Comparison of ENCODE assay signal across 8 cellular contexts in the genomic region with DNA sequence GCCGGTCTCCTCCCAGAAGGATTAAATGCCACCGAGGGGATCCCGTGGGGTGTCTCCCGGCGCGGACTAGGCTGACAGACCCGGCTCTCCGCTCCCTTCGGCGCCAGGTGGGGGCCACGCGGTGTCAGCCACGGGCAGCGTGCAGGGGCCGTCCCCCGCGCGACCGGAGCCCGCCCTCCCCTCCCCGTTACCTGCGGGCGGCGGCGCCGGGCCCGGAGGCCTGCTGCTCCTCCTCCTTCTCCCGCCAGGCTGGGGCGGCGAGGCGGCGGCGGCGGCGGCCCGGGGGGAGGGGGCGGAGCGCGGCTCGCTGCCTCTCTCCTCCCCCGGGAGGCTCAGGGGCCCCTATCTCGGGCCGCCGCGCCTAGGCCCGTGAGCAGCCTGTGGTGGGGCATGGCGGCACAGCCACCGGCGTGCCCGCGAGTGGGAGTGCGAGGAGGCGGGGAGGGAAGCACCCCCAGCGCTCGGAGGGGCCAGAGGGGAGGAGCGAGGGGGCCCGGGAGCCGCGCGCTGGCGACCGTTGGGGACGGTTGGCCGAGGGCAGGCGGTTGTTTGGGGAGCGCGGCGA. TPM values are rescaled to one million over a fixed set of nuclear protein-coding genes. Genes with fewer than 3 reads are reported as not detected.
DNase-seq lines count a peak whose midpoint lies in the region; ATAC-seq, FAIRE-seq and TF ChIP-seq lines count a peak whose summit lies in the region.

No MANE protein-coding gene starts in this region.

- no peaks in the 10 kb centered on the region for H3K9me2 ChIP-seq in SK-N-SH

- H3K9ac ChIP-seq in SK-N-SH = peak overlapping the region; percentile 80

- H3K27me3 ChIP-seq in SK-N-SH (ENCODE audit: insufficient read depth) = no peaks in the 10 kb centered on the region

- H3K4me2 ChIP-seq in SK-N-SH = peak overlapping the region; percentile 84

- no peaks in the 10 kb centered on the region for H3K36me3 ChIP-seq in SK-N-SH (replicated peaks in 1 of 2; ENCODE audit: control insufficient read depth in 1 of 2, insufficient read depth in 2 of 2, low read length in 1 of 2)

- intact Hi-C loops in Calu3 (cut with micrococcal nuclease; ENCODE audit: unreplicated experiment) (loop anchor here (10.0 kb wide), 1 partner anchor 71 kb away; no protein-coding TSS in a partner anchor), left cardiac atrium (cut with DNase I) (loop anchor here in 1 of 2 donors (5.0 kb wide), 1 partner anchor 237 kb away; no protein-coding TSS in a partner anchor)

- H3K79me2 ChIP-seq in SK-N-SH (ENCODE audit: insufficient read depth) = peaks cover 45% of the 10 kb centered on the region

- peak overlapping the region; percentile 63 to 82 for H3K27ac ChIP-seq in SK-N-SH (ENCODE audit: low read depth in 2 of 2, low read length in 1 of 2)

- H3K4me3 Mint-ChIP-seq in Calu3 (ENCODE audit: low read depth, unreplicated experiment) (peak overlapping the region; percentile 76), progenitor cell of endocrine pancreas (ENCODE audit: low read depth) (peak overlapping the region; percentile 91)
- peak overlapping the region; percentile 95 for H3K4me3 Mint-ChIP-seq in activated naive CD8-positive, alpha-beta T cell treated with anti-CD3 and anti-CD28 coated beads, Interleukin-2, amount 10 ng/mL, durations not matched to agents 7 days and 5 days

- H3K27me3 Mint-ChIP-seq in Calu3 (ENCODE audit: unreplicated experiment) (no peaks in the 10 kb centered on the region), progenitor cell of endocrine pancreas (no peaks in the 10 kb centered on the region)
- no peaks in the 10 kb centered on the region for H3K27me3 Mint-ChIP-seq in activated naive CD8-positive, alpha-beta T cell treated with anti-CD3 and anti-CD28 coated beads, Interleukin-2, amount 10 ng/mL, durations not matched to agents 7 days and 5 days

- H4K20me1 ChIP-seq in SK-N-SH (ENCODE audit: insufficient read depth) = no peaks in the 10 kb centered on the region

- peaks cover 8% of the 10 kb centered on the region in 2 experiments; a peak in 3 of 4 replicates for H3K4me1 ChIP-seq in SK-N-SH (ENCODE audit: control insufficient read depth in 1 of 2, insufficient read depth in 2 of 2, low read depth in 1 of 2, low read length in 1 of 2)

- no peaks in the 10 kb centered on the region for H3K9me3 ChIP-seq in SK-N-SH

- TF ChIP-seq EP300 in SK-N-SH (IDR thresholded peaks at IDR 0.05; ENCODE audit: borderline replicate concordance in 1 of 2, low read depth in 1 of 2, low read length in 1 of 2) = no peak

- TF ChIP-seq RAD21 in SK-N-SH (IDR thresholded peaks at IDR 0.05; ENCODE audit: low read length) = no peak

- H3K9me3 Mint-ChIP-seq in Calu3 (ENCODE audit: low read depth, unreplicated experiment) (no peaks in the 10 kb centered on the region), progenitor cell of endocrine pancreas (ENCODE audit: low read depth) (no peaks in the 10 kb centered on the region)
- no peaks in the 10 kb centered on the region for H3K9me3 Mint-ChIP-seq in activated naive CD8-positive, alpha-beta T cell treated with anti-CD3 and anti-CD28 coated beads, Interleukin-2, amount 10 ng/mL, durations not matched to agents 7 days and 5 days

- POLR2A ChIA-PET in SK-N-SH (lab: Yijun Ruan, JAX) = no interaction called here
- POLR2A ChIA-PET in activated naive CD8-positive, alpha-beta T cell treated with anti-CD3 and anti-CD28 coated beads, Interleukin-2, amount 10 ng/mL, durations not matched to agents 7 days and 5 days (lab: Charles Lee) = interaction anchor here (0.7 to 1.4 kb wide), 3 partner anchors 71 to 311 kb away, joined by 3 to 4 read pairs (median 3); partner anchors contain the start of gene PRDM10

- peaks cover 29% of the 10 kb centered on the region for H3K36me3 Mint-ChIP-seq in Calu3 (ENCODE audit: insufficient read depth, unreplicated experiment)
- H3K36me3 Mint-ChIP-seq in activated naive CD8-positive, alpha-beta T cell treated with anti-CD3 and anti-CD28 coated beads, Interleukin-2, amount 10 ng/mL, durations not matched to agents 7 days and 5 days = no peaks in the 10 kb centered on the region
- H3K36me3 Mint-ChIP-seq in progenitor cell of endocrine pancreas (ENCODE audit: insufficient read depth) = no peaks in the 10 kb centered on the region

- H3K4me3 ChIP-seq in SK-N-SH (ENCODE audit: low read depth in 2 of 2, low read length in 1 of 2) = peak overlapping the region; percentile 69 to 74

- H3K4me1 Mint-ChIP-seq in Calu3 (ENCODE audit: low read depth, unreplicated experiment) (peaks cover 46% of the 10 kb centered on the region), progenitor cell of endocrine pancreas (ENCODE audit: low read depth) (peaks cover 46% of the 10 kb centered on the region)
- peaks cover 27% of the 10 kb centered on the region for H3K4me1 Mint-ChIP-seq in activated naive CD8-positive, alpha-beta T cell treated with anti-CD3 and anti-CD28 coated beads, Interleukin-2, amount 10 ng/mL, durations not matched to agents 7 days and 5 days

- peaks cover 3% of the 10 kb centered on the region for H3F3A ChIP-seq in SK-N-SH (replicated peaks; ENCODE audit: insufficient read depth)

- BruUV-seq in Calu3 (replicated peaks; lab: Mats Ljungman, UMichigan) = no TSS peak

- no peak for FAIRE-seq in urothelium cell line (lab: Jason Lieb, UNC)

- H3K27ac Mint-ChIP-seq in Calu3 (ENCODE audit: unreplicated experiment) (peak overlapping the region; percentile 64), progenitor cell of endocrine pancreas (peak overlapping the region; percentile 97)
- peak overlapping the region; percentile 93 for H3K27ac Mint-ChIP-seq in activated naive CD8-positive, alpha-beta T cell treated with anti-CD3 and anti-CD28 coated beads, Interleukin-2, amount 10 ng/mL, durations not matched to agents 7 days and 5 days

- peak overlapping the region; percentile 90; the same call in 1 of the 2 replicates for H2AFZ ChIP-seq in SK-N-SH (ENCODE audit: low read depth)

- TF ChIP-seq CTCF in Calu3 (IDR thresholded peaks at IDR 0.05; ENCODE audit: unreplicated experiment) (no peak), SK-N-SH (IDR thresholded peaks at IDR 0.05) (no peak), progenitor cell of endocrine pancreas (IDR thresholded peaks at IDR 0.05; ENCODE audit: unreplicated experiment) (no peak)

- CTCF ChIA-PET in Calu3 (lab: Charles Lee) (no interaction called here), SK-N-SH (lab: Yijun Ruan, JAX) (no interaction called here)

- peak; percentile 49 for ATAC-seq in GM19452 (IDR thresholded peaks at IDR 0.05; ENCODE audit: unreplicated experiment)
- ATAC-seq in HG03558 (IDR thresholded peaks at IDR 0.05; ENCODE audit: extremely low read depth, unreplicated experiment) = peak; percentile 27
- peak; percentile 63 for ATAC-seq in activated naive CD8-positive, alpha-beta T cell treated with anti-CD3 and anti-CD28 coated beads, Interleukin-2, amount 10 ng/mL, durations not matched to agents 7 days and 5 days (ENCODE audit: low read depth)
- ATAC-seq in left cardiac atrium = peak; percentile 82 to 89

- DNase-seq in Calu3 (peak; percentile 63), SK-N-SH (peak; percentile 85), left cardiac atrium (peak; percentile 64), progenitor cell of endocrine pancreas (ENCODE audit: low spot score, unreplicated experiment) (peak; percentile 49), urothelium cell line (ENCODE audit: low spot score) (peak; percentile 60)
- DNase-seq in activated naive CD8-positive, alpha-beta T cell treated with anti-CD3 and anti-CD28 coated beads, Interleukin-2, amount 10 ng/mL, durations not matched to agents 7 days and 5 days = peak; percentile 81

- WGBS in SK-N-SH (ENCODE audit: low lambda C conversion rate) = 3% methylated on average over 8 of the region's 68 CpGs

TF ChIP-seq in SK-N-SH, 30 proteins besides CTCF, POLR2A, EP300 and RAD21 (continues in another document):
- no peak for TF ChIP-seq JUND (IDR thresholded peaks at IDR 0.05)
- TF ChIP-seq, protein P1, sequence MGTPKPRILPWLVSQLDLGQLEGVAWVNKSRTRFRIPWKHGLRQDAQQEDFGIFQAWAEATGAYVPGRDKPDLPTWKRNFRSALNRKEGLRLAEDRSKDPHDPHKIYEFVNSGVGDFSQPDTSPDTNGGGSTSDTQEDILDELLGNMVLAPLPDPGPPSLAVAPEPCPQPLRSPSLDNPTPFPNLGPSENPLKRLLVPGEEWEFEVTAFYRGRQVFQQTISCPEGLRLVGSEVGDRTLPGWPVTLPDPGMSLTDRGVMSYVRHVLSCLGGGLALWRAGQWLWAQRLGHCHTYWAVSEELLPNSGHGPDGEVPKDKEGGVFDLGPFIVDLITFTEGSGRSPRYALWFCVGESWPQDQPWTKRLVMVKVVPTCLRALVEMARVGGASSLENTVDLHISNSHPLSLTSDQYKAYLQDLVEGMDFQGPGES (IDR thresholded peaks at IDR 0.05; ENCODE audit: low read depth, low read length) = no peak
- TF ChIP-seq, protein P2, sequence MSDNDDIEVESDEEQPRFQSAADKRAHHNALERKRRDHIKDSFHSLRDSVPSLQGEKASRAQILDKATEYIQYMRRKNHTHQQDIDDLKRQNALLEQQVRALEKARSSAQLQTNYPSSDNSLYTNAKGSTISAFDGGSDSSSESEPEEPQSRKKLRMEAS (IDR thresholded peaks at IDR 0.05; ENCODE audit: low read depth) = peak; percentile 31
- TF ChIP-seq MXI1 (IDR thresholded peaks at IDR 0.05; ENCODE audit: low read depth, low read length) = peak; percentile 81
- no peak for TF ChIP-seq MEF2A (IDR thresholded peaks at IDR 0.05; ENCODE audit: borderline replicate concordance, low read depth)
- TF ChIP-seq, protein P3, sequence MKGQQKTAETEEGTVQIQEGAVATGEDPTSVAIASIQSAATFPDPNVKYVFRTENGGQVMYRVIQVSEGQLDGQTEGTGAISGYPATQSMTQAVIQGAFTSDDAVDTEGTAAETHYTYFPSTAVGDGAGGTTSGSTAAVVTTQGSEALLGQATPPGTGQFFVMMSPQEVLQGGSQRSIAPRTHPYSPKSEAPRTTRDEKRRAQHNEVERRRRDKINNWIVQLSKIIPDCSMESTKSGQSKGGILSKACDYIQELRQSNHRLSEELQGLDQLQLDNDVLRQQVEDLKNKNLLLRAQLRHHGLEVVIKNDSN (IDR thresholded peaks at IDR 0.05; ENCODE audit: borderline replicate concordance, low read depth) = no peak
- no peak for TF ChIP-seq FOSL2 (IDR thresholded peaks at IDR 0.05; ENCODE audit: borderline replicate concordance, low read depth)

RNA-seq across cellular contexts. Expression of gene ZBTB44, which starts 0.5 kb away (rescaled TPM):
- total RNA-seq in Calu3 (2022) (23.6 and 29.7 TPM in 2 replicates), left cardiac atrium (10 to 100 TPM; 37.5 to 40.7 TPM), progenitor cell of endocrine pancreas (40.9 and 42.5 TPM in 2 replicates)
- 5.0 and 6.9 TPM in 2 replicates for polyA plus RNA-seq in SK-N-SH (2012; rRNA removed)
- polyA plus RNA-seq in SK-N-SH (2012; cell fraction: cytosol; rRNA removed) = 5.8 and 6.4 TPM in 2 replicates
- 7.8 and 15.1 TPM in 2 replicates for polyA plus RNA-seq in SK-N-SH (2012; cell fraction: nucleus; rRNA removed)
- 10 to 100 TPM; 53.9 to 60.7 TPM for total RNA-seq in activated naive CD8-positive, alpha-beta T cell treated with anti-CD3 and anti-CD28 coated beads, Interleukin-2, amount 10 ng/mL, durations not matched to agents 7 days and 5 days

Comparison
In these comparisons a context has a peak if more than half of its experiments do, and no peak if none do; other contexts are left out.
1. Peak in every context shown above with its lines: DNase-seq, ATAC-seq, H3K4me3 ChIP-seq and H3K27ac ChIP-seq.
2. ATAC-seq: peak in every context shown above with its lines; median percentile 86 in left cardiac atrium; 63 in activated naive CD8-positive, alpha-beta T cell treated with anti-CD3 and anti-CD28 coated beads, Interleukin-2, amount 10 ng/mL, durations not matched to agents 7 days and 5 days; 49 in GM19452; 27 in HG03558.